ENCODE assay signal across 1 cellular context in genomic region chr6:27332692-27333641, GRCh38.
TF ChIP-seq lines count a peak whose summit lies in the region.

No MANE protein-coding gene starts in this region.

TF ChIP-seq in K562, 482 proteins besides CTCF, POLR2A, EP300 and RAD21 (continued from another document and continues in another):
- TF ChIP-seq DEAF1 (CRISPR knock-in tag; IDR thresholded peaks at IDR 0.05) (no peak), RAD51 (IDR thresholded peaks at IDR 0.05; ENCODE audit: borderline replicate concordance, low read depth) (no peak), ZNF830 (CRISPR knock-in tag; IDR thresholded peaks at IDR 0.05) (no peak), ZNF436 (CRISPR knock-in tag; IDR thresholded peaks at IDR 0.05) (no peak), ERF (CRISPR knock-in tag; IDR thresholded peaks at IDR 0.05) (no peak), KLF10 (CRISPR knock-in tag; IDR thresholded peaks at IDR 0.05) (no peak), ZNF232 (CRISPR knock-in tag; IDR thresholded peaks at IDR 0.05) (0 out of 2 replicates have a peak, but pooled peaks have one; percentile 53), XRCC5 (IDR thresholded peaks at IDR 0.05; ENCODE audit: low read depth, low read length) (peak; percentile 87), THRAP3 (IDR thresholded peaks at IDR 0.05; ENCODE audit: borderline replicate concordance) (peak; percentile 93; the same call in 1 of the 2 replicates), PRPF4 (IDR thresholded peaks at IDR 0.05; ENCODE audit: insufficient read depth, low read depth, low read length, poor library complexity, severe bottlenecking) (no peak), ZBTB2 (IDR thresholded peaks at IDR 0.05) (peak; percentile 81), PATZ1 (CRISPR knock-in tag; IDR thresholded peaks at IDR 0.05; ENCODE audit: borderline replicate concordance) (no peak), SIN3A (IDR thresholded peaks at IDR 0.05; ENCODE audit: borderline replicate concordance in 2 of 2, control insufficient read depth in 1 of 2, low read depth in 2 of 2, low read length in 2 of 2) (0 out of 4 replicates have a peak, but pooled peaks of 1 of the 2 experiments have one; percentile 67), STAG1 (CRISPR knock-in tag; IDR thresholded peaks at IDR 0.05; ENCODE audit: borderline replicate concordance) (no peak), MTF1 (CRISPR knock-in tag; IDR thresholded peaks at IDR 0.05; ENCODE audit: borderline replicate concordance) (no peak), HDGF (IDR thresholded peaks at IDR 0.05) (no peak), CEBPB (tag; IDR thresholded peaks at IDR 0.05) (no peak), SRSF9 (IDR thresholded peaks at IDR 0.05; ENCODE audit: borderline replicate concordance, low read depth, low read length) (no peak), USF1 (CRISPR knock-in tag; IDR thresholded peaks at IDR 0.05) (no peak), HMG20A (CRISPR knock-in tag; conservative IDR thresholded peaks at IDR 0.05) (no peak), CBFB (CRISPR knock-in tag; IDR thresholded peaks at IDR 0.05) (no peak), ZNF3 (CRISPR knock-in tag; IDR thresholded peaks at IDR 0.05) (no peak), MNT (conservative IDR thresholded peaks at IDR 0.05) (peak; percentile 38 to 51; a peak in 2 of 4 replicates), SMC3 (conservative IDR thresholded peaks at IDR 0.05; ENCODE audit: insufficient read depth, low read depth, low read length) (no peak), BCL6 (CRISPR knock-in tag; IDR thresholded peaks at IDR 0.05) (no peak), RUNX1 (IDR thresholded peaks at IDR 0.05; ENCODE audit: low read depth) (no peak), ZNF511 (CRISPR knock-in tag; IDR thresholded peaks at IDR 0.05) (no peak), FIP1L1 (IDR thresholded peaks at IDR 0.05; ENCODE audit: low read depth, low read length, poor library complexity, severe bottlenecking) (no peak), KDM1A (IDR thresholded peaks at IDR 0.05) (peak in 1 of 2 experiments; percentile 56; a peak in 2 of 4 replicates), PTBP1 (IDR thresholded peaks at IDR 0.05; ENCODE audit: low read depth, low read length) (0 out of 2 replicates have a peak, but pooled peaks have one; percentile 82), ZBTB26 (CRISPR knock-in tag; IDR thresholded peaks at IDR 0.05) (0 out of 2 replicates have a peak, but pooled peaks have one; percentile 54), NFIX (CRISPR knock-in tag; IDR thresholded peaks at IDR 0.05; ENCODE audit: low read depth) (no peak), HDAC8 (tag; IDR thresholded peaks at IDR 0.05) (no peak), MAFF (IDR thresholded peaks at IDR 0.05; ENCODE audit: low read length) (peak; percentile 64; the same call in 1 of the 2 replicates), MYBL2 (IDR thresholded peaks at IDR 0.05; ENCODE audit: low read depth) (no peak), MYBL2 (CRISPR knock-in tag; IDR thresholded peaks at IDR 0.05; ENCODE audit: borderline replicate concordance) (no peak), MLX (CRISPR knock-in tag; conservative IDR thresholded peaks at IDR 0.05) (no peak), HBP1 (CRISPR knock-in tag; IDR thresholded peaks at IDR 0.05) (no peak), ELF1 (tag; IDR thresholded peaks at IDR 0.05) (peak; percentile 53; the same call in 1 of the 2 replicates), ZFP36 (IDR thresholded peaks at IDR 0.05; ENCODE audit: low read depth, low read length, partially characterized antibody) (no peak), NEUROD1 (IDR thresholded peaks at IDR 0.05; ENCODE audit: borderline replicate concordance, low read depth, low read length, partially characterized antibody) (peak; percentile 17), PHTF2 (CRISPR knock-in tag; IDR thresholded peaks at IDR 0.05) (no peak), C11orf30 (IDR thresholded peaks at IDR 0.05; ENCODE audit: low read depth) (peak; percentile 64; the same call in 1 of the 2 replicates), ZNF707 (CRISPR knock-in tag; conservative IDR thresholded peaks at IDR 0.05) (no peak), ZNF175 (CRISPR knock-in tag; IDR thresholded peaks at IDR 0.05; ENCODE audit: low read depth) (no peak), ARNT (IDR thresholded peaks at IDR 0.05) (peak; percentile 58 to 84; a peak in 2 of 4 replicates), EWSR1 (IDR thresholded peaks at IDR 0.05; ENCODE audit: borderline replicate concordance, low read depth, partially characterized antibody) (no peak), ZNF282 (CRISPR knock-in tag; IDR thresholded peaks at IDR 0.05) (no peak), MCM3 (IDR thresholded peaks at IDR 0.05) (no peak), ATF2 (CRISPR knock-in tag; IDR thresholded peaks at IDR 0.05) (no peak), ZBTB33 (CRISPR knock-in tag; IDR thresholded peaks at IDR 0.05) (peak; percentile 16; the same call in 1 of the 2 replicates), MBD1 (CRISPR knock-in tag; IDR thresholded peaks at IDR 0.05) (peak; percentile 8; the same call in 1 of the 2 replicates)
